In genomic region chr20:41138217-41138526, GRCh38 we compare ENCODE assay signal across 9 cellular contexts. TPM values are rescaled to one million over a fixed set of nuclear protein-coding genes. Genes with fewer than 3 reads are reported as not detected.
A peak's percentile ranks its signal among the peaks of the same experiment; 100 is the strongest.
DNase-seq lines count a peak whose midpoint lies in the region; ATAC-seq and TF ChIP-seq lines count a peak whose summit lies in the region.
"Had no signal": no experiment of that assay in that cellular context is flagged by ENCODE, and none has a peak within 500 bp of the region (broad histone marks: within the 10 kb centered on the region; RNA-seq: fewer than 3 reads in every experiment).

No MANE protein-coding gene starts in this region.

- ATAC-seq in left cardiac atrium, result no peak
- ATAC-seq in memory B cell (ENCODE audit: low read depth), result no peak
- no peak for ATAC-seq in HG03442 (IDR thresholded peaks at IDR 0.05; ENCODE audit: unreplicated experiment)
- ATAC-seq in HG03521 (IDR thresholded peaks at IDR 0.05; ENCODE audit: unreplicated experiment), result no peak
- ATAC-seq in GM18870 (IDR thresholded peaks at IDR 0.05; ENCODE audit: unreplicated experiment), result no peak

- H3K9me3 ChIP-seq in left ventricle myocardium inferior (replicated peaks), result no peaks in the 10 kb centered on the region

- H3K36me3 ChIP-seq in left ventricle myocardium inferior (no peaks in the 10 kb centered on the region), brain microvascular endothelial cell (replicated peaks) (no peaks in the 10 kb centered on the region)

- peak overlapping the region; percentile 64 for H3K27ac Mint-ChIP-seq in memory B cell

- in situ Hi-C loops in brain microvascular endothelial cell (cut with HindIII; ENCODE audit: low pct_ligation_motif_present, low sequenced_read_pairs), result no loop called here

- TF ChIP-seq CTCF in left ventricle myocardium inferior (IDR thresholded peaks at IDR 0.05; ENCODE audit: borderline replicate concordance) (no peak), brain microvascular endothelial cell (IDR thresholded peaks at IDR 0.05; ENCODE audit: low read depth, low read length, missing control alignments) (no peak)

- H3K4me3 ChIP-seq in left ventricle myocardium inferior (peak overlapping the region; percentile 77), brain microvascular endothelial cell (ENCODE audit: low read depth, low read length) (peak overlapping the region; percentile 72)

- peaks cover 3% of the 10 kb centered on the region for H3K36me3 Mint-ChIP-seq in memory B cell

- peak overlapping the region; percentile 80 for H3K4me3 Mint-ChIP-seq in memory B cell

- H3K27me3 ChIP-seq in left ventricle myocardium inferior (ENCODE audit: low read depth) (no peaks in the 10 kb centered on the region), brain microvascular endothelial cell (replicated peaks) (no peaks in the 10 kb centered on the region)

- intact Hi-C loops in left ventricle myocardium inferior (cut with micrococcal nuclease) (loop anchor here (10.0 kb wide), 1 partner anchor 277 kb away; no protein-coding TSS in a partner anchor), left cardiac atrium (cut with DNase I) (loop anchor here in 1 of 2 donors (5.0 to 10.0 kb wide), 2 partner anchors 204 to 267 kb away; partner anchors contain the start of gene LPIN3)

- H3K9me3 Mint-ChIP-seq in memory B cell, result no peaks in the 10 kb centered on the region

- no peaks in the 10 kb centered on the region for H3K27me3 Mint-ChIP-seq in memory B cell

- H3K27ac ChIP-seq in left ventricle myocardium inferior (replicated peaks) (peak overlapping the region; percentile 99), brain microvascular endothelial cell (peak overlapping the region; percentile 84)

- H3K4me1 Mint-ChIP-seq in memory B cell, result peaks cover 52% of the 10 kb centered on the region

- no peak for DNase-seq in left ventricle myocardium inferior
- DNase-seq in left cardiac atrium, result no peak
- DNase-seq in brain microvascular endothelial cell, result peak; percentile 16
- no peak for DNase-seq in memory B cell (ENCODE audit: low spot score in 2 of 2)
- no peak for DNase-seq in occipital lobe (lab: John Stamatoyannopoulos, UW)
- DNase-seq: activated CD4-positive, CD25-positive, alpha-beta regulatory T cell treated with anti-CD3 and anti-CD28 coated beads, Interleukin-2, amount 50 U/mL, for 72 hours had no signal

- peaks cover 80% of the 10 kb centered on the region for H3K4me1 ChIP-seq in left ventricle myocardium inferior

RNA-seq across cellular contexts. Expression of gene PLCG1, which starts 0.8 kb away (rescaled TPM):
- 46.1 TPM for total RNA-seq in left ventricle myocardium inferior
- total RNA-seq in left cardiac atrium, result 10 to 100 TPM; 40.0 to 64.8 TPM
- total RNA-seq in occipital lobe, result 92.2 TPM
